1 cellular context compared by ENCODE assay signal in genomic region chr17:77470330-77470786, GRCh38.
TF ChIP-seq lines count a peak whose summit lies in the region.

No MANE protein-coding gene starts in this region.

TF ChIP-seq in IMR-90, 13 proteins besides CTCF, POLR2A, EP300 and RAD21 (continued from another document):
- TF ChIP-seq BHLHE40 (IDR thresholded peaks at IDR 0.05; ENCODE audit: low read depth, low read length) = no peak
- TF ChIP-seq CEBPB (IDR thresholded peaks at IDR 0.05; ENCODE audit: low read depth, low read length) = no peak
- TF ChIP-seq CHD1 (IDR thresholded peaks at IDR 0.05; ENCODE audit: low read depth, low read length) = no peak
- TF ChIP-seq USF2 (IDR thresholded peaks at IDR 0.05; ENCODE audit: low read depth, low read length) = no peak
- TF ChIP-seq RCOR1 (IDR thresholded peaks at IDR 0.05; ENCODE audit: insufficient replicate concordance, low read length) = no peak
